9 cellular contexts compared by ENCODE assay signal in genomic region chr9:108885643-108886348, GRCh38. TPM values are rescaled to one million over a fixed set of nuclear protein-coding genes. Genes with fewer than 3 reads are reported as not detected.
DNase-seq lines count a peak whose midpoint lies in the region; ATAC-seq and TF ChIP-seq lines count a peak whose summit lies in the region.
"Had no signal": no experiment of that assay in that cellular context is flagged by ENCODE, and none has a peak within 500 bp of the region (broad histone marks: within the 10 kb centered on the region; RNA-seq: fewer than 3 reads in every experiment).

No MANE protein-coding gene starts in this region.

- intact Hi-C loops in prostate gland (cut with DNase I) = no loop called here

- no peak overlapping the region for H3K27ac ChIP-seq in DND-41 (ENCODE audit: low read length)
- no peak overlapping the region for H3K27ac ChIP-seq in prostate gland

- H3K4me3 ChIP-seq in DND-41 (ENCODE audit: low read depth in 1 of 2, low read length in 2 of 2) (no peak overlapping the region), prostate gland (no peak overlapping the region)

- no peak for TF ChIP-seq POLR2A in prostate gland (IDR thresholded peaks at IDR 0.05)

- H3K27me3 ChIP-seq in DND-41 (ENCODE audit: insufficient read depth, low read length, poor library complexity) (no peaks in the 10 kb centered on the region), prostate gland (replicated peaks; ENCODE audit: insufficient read depth) (no peaks in the 10 kb centered on the region)

- ATAC-seq in DND-41 (ENCODE audit: insufficient read depth, low read depth) (no peak), GM19468 (IDR thresholded peaks at IDR 0.05; ENCODE audit: extremely low read depth, unreplicated experiment) (peak; percentile 99), HG03457 (IDR thresholded peaks at IDR 0.05; ENCODE audit: unreplicated experiment) (peak; percentile 97)
- peak; percentile 100 for ATAC-seq in activated naive CD8-positive, alpha-beta T cell treated with anti-CD3 and anti-CD28 coated beads, Interleukin-2, amount 50 U/mL, for 24 hours

- H3K36me3 Mint-ChIP-seq in activated naive CD8-positive, alpha-beta T cell treated with anti-CD3 and anti-CD28 coated beads, Interleukin-2, amount 50 U/mL, for 24 hours (ENCODE audit: low read depth) = peaks cover 52% of the 10 kb centered on the region
- H3K36me3 Mint-ChIP-seq in nephron (ENCODE audit: low read depth) = peaks cover 63% of the 10 kb centered on the region

- H3K36me3 ChIP-seq in DND-41 (ENCODE audit: insufficient read depth, low read length) = peaks cover 58% of the 10 kb centered on the region
- no peaks in the 10 kb centered on the region for H3K36me3 ChIP-seq in prostate gland

- H3K27ac Mint-ChIP-seq in activated naive CD8-positive, alpha-beta T cell treated with anti-CD3 and anti-CD28 coated beads, Interleukin-2, amount 50 U/mL, for 24 hours = peak overlapping the region; percentile 93
- H3K27ac Mint-ChIP-seq in nephron = peak overlapping the region; percentile 44 to 63 (median 58)

- no peaks in the 10 kb centered on the region for H4K20me1 ChIP-seq in DND-41 (ENCODE audit: insufficient read depth, low read length)

- no peaks in the 10 kb centered on the region for H3K4me1 ChIP-seq in DND-41 (ENCODE audit: insufficient read depth, low read length)
- no peaks in the 10 kb centered on the region for H3K4me1 ChIP-seq in prostate gland (replicated peaks)

- no peaks in the 10 kb centered on the region for H3K27me3 Mint-ChIP-seq in activated naive CD8-positive, alpha-beta T cell treated with anti-CD3 and anti-CD28 coated beads, Interleukin-2, amount 50 U/mL, for 24 hours
- no peaks in the 10 kb centered on the region for H3K27me3 Mint-ChIP-seq in nephron (ENCODE audit: low read depth)

- H3K9ac ChIP-seq in DND-41 (ENCODE audit: low read depth, low read length) = no peak overlapping the region

- no peak overlapping the region for H3K4me2 ChIP-seq in DND-41 (ENCODE audit: insufficient read depth, low read length)

- 43% methylated on average over 1 of the region's 1 CpG for WGBS in prostate gland

- peaks cover 21% of the 10 kb centered on the region for H3K4me1 Mint-ChIP-seq in activated naive CD8-positive, alpha-beta T cell treated with anti-CD3 and anti-CD28 coated beads, Interleukin-2, amount 50 U/mL, for 24 hours
- peaks cover 6% of the 10 kb centered on the region for H3K4me1 Mint-ChIP-seq in nephron
- H3K4me1 Mint-ChIP-seq: neural crest cell had no signal

- no peaks in the 10 kb centered on the region for H3K79me2 ChIP-seq in DND-41 (ENCODE audit: insufficient read depth, low read length)

- H3K4me3 Mint-ChIP-seq in activated naive CD8-positive, alpha-beta T cell treated with anti-CD3 and anti-CD28 coated beads, Interleukin-2, amount 50 U/mL, for 24 hours = peak overlapping the region; percentile 51
- peak overlapping the region in 1 of 3 experiments; percentile 4 for H3K4me3 Mint-ChIP-seq in nephron
- H3K4me3 Mint-ChIP-seq: neural crest cell had no signal

- H3K9me3 ChIP-seq in DND-41 (ENCODE audit: insufficient read depth, low read length, severe bottlenecking) (no peaks in the 10 kb centered on the region), prostate gland (no peaks in the 10 kb centered on the region)

- H2AFZ ChIP-seq in DND-41 (ENCODE audit: low read depth, low read length) = no peak overlapping the region

- DNase-seq in DND-41 (peak; percentile 5), NCI-H774 (lab: John Stamatoyannopoulos, UW) (peak; percentile 62), D341Med (ENCODE audit: low spot score) (no peak), prostate gland (ENCODE audit: low spot score) (no peak)
- peak; percentile 71 for DNase-seq in activated naive CD8-positive, alpha-beta T cell treated with anti-CD3 and anti-CD28 coated beads, Interleukin-2, amount 50 U/mL, for 24 hours

- no peak for TF ChIP-seq CTCF in DND-41 (IDR thresholded peaks at IDR 0.05; ENCODE audit: borderline replicate concordance, extremely low read depth, low read length, poor library complexity, severe bottlenecking)
- no peak for TF ChIP-seq CTCF in nephron (IDR thresholded peaks at IDR 0.05; ENCODE audit: unreplicated experiment in 3 of 3)
- TF ChIP-seq CTCF in prostate gland (IDR thresholded peaks at IDR 0.05) = no peak

- H3K9me3 Mint-ChIP-seq in activated naive CD8-positive, alpha-beta T cell treated with anti-CD3 and anti-CD28 coated beads, Interleukin-2, amount 50 U/mL, for 24 hours = no peaks in the 10 kb centered on the region
- peaks cover 2% of the 10 kb centered on the region for H3K9me3 Mint-ChIP-seq in nephron

RNA-seq across cellular contexts. Expression of gene ACTL7A, which starts 23.7 kb away (rescaled TPM):
- 10 to 100 TPM in 1 of 2 donors, not detected in 1; 10.1 TPM for total RNA-seq in prostate gland
- total RNA-seq: neural crest cell had no signal

RNA-seq across cellular contexts. Expression of gene ACTL7B, which starts 30.0 kb away (rescaled TPM):
- 10 to 100 TPM in 1 of 2 donors, not detected in 1; 11.1 TPM for total RNA-seq in prostate gland
- total RNA-seq: neural crest cell had no signal

RNA-seq across cellular contexts. Expression of gene ELP1, which starts 48.1 kb away (rescaled TPM):
- 10 to 100 TPM; 18.4 to 30.3 TPM for total RNA-seq in prostate gland

RNA-seq across cellular contexts. Expression of gene ABITRAM, which starts 48.4 kb away (rescaled TPM):
- total RNA-seq in prostate gland = 1 to 10 TPM; 6.0 to 6.7 TPM

Comparison
In these comparisons a context has a peak if more than half of its experiments do, and no peak if none do; other contexts are left out.
1. DNase-seq: peak in DND-41 (single experiment), NCI-H774 (single experiment) and activated naive CD8-positive, alpha-beta T cell treated with anti-CD3 and anti-CD28 coated beads, Interleukin-2, amount 50 U/mL, for 24 hours (single experiment); none in D341Med (single experiment) and prostate gland (single experiment).